Comparison of ENCODE assay signal across 1 cellular context in the genomic region with DNA sequence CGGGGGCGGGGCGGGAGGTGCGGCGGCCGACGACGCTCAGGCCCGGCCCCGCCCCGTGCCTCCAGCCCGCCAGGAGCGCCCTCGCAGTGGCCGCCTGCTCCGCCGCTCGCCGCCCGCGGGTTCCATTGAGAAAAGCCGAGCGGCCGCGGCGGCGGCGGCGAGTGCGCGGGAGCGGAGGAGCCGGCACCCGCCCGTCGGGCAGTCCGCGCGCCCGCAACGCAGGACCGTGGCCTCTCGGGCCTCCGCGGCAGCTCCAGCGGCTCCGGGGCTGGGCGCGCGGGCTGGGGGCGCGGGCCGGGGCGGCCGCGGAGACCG.
A peak's percentile ranks its signal among the peaks of the same experiment; 100 is the strongest.
TF ChIP-seq lines count a peak whose summit lies in the region.

A gene (plus strand): TSS at position 64 of the 315 bp plus-strand sequence. CDS start 359 bp downstream, outside the sequence.

TF ChIP-seq in HepG2, 621 proteins besides CTCF, POLR2A, EP300 and RAD21 (continued from another document):
- TF ChIP-seq, protein P1, sequence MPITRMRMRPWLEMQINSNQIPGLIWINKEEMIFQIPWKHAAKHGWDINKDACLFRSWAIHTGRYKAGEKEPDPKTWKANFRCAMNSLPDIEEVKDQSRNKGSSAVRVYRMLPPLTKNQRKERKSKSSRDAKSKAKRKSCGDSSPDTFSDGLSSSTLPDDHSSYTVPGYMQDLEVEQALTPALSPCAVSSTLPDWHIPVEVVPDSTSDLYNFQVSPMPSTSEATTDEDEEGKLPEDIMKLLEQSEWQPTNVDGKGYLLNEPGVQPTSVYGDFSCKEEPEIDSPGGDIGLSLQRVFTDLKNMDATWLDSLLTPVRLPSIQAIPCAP (CRISPR knock-in tag; IDR thresholded peaks at IDR 0.05; ENCODE audit: low read depth): no peak
- TF ChIP-seq ZNF773 (CRISPR knock-in tag; IDR thresholded peaks at IDR 0.05; ENCODE audit: borderline replicate concordance): no peak
- TF ChIP-seq SSRP1 (CRISPR knock-in tag; IDR thresholded peaks at IDR 0.05): no peak
- TF ChIP-seq ZNF431 (CRISPR knock-in tag; IDR thresholded peaks at IDR 0.05; ENCODE audit: borderline replicate concordance, low read depth): 0 out of 2 replicates have a peak, but pooled peaks have one; percentile 11
- TF ChIP-seq, protein P2, sequence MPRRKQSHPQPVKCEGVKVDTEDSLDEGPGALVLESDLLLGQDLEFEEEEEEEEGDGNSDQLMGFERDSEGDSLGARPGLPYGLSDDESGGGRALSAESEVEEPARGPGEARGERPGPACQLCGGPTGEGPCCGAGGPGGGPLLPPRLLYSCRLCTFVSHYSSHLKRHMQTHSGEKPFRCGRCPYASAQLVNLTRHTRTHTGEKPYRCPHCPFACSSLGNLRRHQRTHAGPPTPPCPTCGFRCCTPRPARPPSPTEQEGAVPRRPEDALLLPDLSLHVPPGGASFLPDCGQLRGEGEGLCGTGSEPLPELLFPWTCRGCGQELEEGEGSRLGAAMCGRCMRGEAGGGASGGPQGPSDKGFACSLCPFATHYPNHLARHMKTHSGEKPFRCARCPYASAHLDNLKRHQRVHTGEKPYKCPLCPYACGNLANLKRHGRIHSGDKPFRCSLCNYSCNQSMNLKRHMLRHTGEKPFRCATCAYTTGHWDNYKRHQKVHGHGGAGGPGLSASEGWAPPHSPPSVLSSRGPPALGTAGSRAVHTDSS (CRISPR knock-in tag; conservative IDR thresholded peaks at IDR 0.05): no peak
- TF ChIP-seq, protein P3, sequence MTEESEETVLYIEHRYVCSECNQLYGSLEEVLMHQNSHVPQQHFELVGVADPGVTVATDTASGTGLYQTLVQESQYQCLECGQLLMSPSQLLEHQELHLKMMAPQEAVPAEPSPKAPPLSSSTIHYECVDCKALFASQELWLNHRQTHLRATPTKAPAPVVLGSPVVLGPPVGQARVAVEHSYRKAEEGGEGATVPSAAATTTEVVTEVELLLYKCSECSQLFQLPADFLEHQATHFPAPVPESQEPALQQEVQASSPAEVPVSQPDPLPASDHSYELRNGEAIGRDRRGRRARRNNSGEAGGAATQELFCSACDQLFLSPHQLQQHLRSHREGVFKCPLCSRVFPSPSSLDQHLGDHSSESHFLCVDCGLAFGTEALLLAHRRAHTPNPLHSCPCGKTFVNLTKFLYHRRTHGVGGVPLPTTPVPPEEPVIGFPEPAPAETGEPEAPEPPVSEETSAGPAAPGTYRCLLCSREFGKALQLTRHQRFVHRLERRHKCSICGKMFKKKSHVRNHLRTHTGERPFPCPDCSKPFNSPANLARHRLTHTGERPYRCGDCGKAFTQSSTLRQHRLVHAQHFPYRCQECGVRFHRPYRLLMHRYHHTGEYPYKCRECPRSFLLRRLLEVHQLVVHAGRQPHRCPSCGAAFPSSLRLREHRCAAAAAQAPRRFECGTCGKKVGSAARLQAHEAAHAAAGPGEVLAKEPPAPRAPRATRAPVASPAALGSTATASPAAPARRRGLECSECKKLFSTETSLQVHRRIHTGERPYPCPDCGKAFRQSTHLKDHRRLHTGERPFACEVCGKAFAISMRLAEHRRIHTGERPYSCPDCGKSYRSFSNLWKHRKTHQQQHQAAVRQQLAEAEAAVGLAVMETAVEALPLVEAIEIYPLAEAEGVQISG (CRISPR knock-in tag; IDR thresholded peaks at IDR 0.05): peak; percentile 61; the same call in 1 of the 2 replicates
- no peak for TF ChIP-seq XRCC5 (optimal IDR thresholded peaks at IDR 0.05; ENCODE audit: low read length)
- TF ChIP-seq, protein P4, sequence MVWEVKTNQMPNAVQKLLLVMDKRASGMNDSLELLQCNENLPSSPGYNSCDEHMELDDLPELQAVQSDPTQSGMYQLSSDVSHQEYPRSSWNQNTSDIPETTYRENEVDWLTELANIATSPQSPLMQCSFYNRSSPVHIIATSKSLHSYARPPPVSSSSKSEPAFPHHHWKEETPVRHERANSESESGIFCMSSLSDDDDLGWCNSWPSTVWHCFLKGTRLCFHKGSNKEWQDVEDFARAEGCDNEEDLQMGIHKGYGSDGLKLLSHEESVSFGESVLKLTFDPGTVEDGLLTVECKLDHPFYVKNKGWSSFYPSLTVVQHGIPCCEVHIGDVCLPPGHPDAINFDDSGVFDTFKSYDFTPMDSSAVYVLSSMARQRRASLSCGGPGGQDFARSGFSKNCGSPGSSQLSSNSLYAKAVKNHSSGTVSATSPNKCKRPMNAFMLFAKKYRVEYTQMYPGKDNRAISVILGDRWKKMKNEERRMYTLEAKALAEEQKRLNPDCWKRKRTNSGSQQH (CRISPR knock-in tag; IDR thresholded peaks at IDR 0.05; ENCODE audit: low read depth): no peak
- no peak for TF ChIP-seq TP53 (CRISPR knock-in tag; conservative IDR thresholded peaks at IDR 0.05)
- TF ChIP-seq YY1 (IDR thresholded peaks at IDR 0.05; ENCODE audit: insufficient read depth, insufficient replicate concordance, low read depth, low read length): peak; percentile 68
- TF ChIP-seq, protein P5, sequence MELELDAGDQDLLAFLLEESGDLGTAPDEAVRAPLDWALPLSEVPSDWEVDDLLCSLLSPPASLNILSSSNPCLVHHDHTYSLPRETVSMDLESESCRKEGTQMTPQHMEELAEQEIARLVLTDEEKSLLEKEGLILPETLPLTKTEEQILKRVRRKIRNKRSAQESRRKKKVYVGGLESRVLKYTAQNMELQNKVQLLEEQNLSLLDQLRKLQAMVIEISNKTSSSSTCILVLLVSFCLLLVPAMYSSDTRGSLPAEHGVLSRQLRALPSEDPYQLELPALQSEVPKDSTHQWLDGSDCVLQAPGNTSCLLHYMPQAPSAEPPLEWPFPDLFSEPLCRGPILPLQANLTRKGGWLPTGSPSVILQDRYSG (CRISPR knock-in tag; IDR thresholded peaks at IDR 0.05): 0 out of 2 replicates have a peak, but pooled peaks have one; percentile 20
- TF ChIP-seq, protein P6, sequence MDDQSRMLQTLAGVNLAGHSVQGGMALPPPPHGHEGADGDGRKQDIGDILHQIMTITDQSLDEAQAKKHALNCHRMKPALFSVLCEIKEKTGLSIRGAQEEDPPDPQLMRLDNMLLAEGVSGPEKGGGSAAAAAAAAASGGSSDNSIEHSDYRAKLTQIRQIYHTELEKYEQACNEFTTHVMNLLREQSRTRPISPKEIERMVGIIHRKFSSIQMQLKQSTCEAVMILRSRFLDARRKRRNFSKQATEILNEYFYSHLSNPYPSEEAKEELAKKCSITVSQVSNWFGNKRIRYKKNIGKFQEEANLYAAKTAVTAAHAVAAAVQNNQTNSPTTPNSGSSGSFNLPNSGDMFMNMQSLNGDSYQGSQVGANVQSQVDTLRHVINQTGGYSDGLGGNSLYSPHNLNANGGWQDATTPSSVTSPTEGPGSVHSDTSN (CRISPR knock-in tag; IDR thresholded peaks at IDR 0.05; ENCODE audit: borderline replicate concordance): no peak
- peak; percentile 55; the same call in 1 of the 2 replicates for TF ChIP-seq RBFOX2 (IDR thresholded peaks at IDR 0.05; ENCODE audit: low read depth, low read length)
